In the genomic region with DNA sequence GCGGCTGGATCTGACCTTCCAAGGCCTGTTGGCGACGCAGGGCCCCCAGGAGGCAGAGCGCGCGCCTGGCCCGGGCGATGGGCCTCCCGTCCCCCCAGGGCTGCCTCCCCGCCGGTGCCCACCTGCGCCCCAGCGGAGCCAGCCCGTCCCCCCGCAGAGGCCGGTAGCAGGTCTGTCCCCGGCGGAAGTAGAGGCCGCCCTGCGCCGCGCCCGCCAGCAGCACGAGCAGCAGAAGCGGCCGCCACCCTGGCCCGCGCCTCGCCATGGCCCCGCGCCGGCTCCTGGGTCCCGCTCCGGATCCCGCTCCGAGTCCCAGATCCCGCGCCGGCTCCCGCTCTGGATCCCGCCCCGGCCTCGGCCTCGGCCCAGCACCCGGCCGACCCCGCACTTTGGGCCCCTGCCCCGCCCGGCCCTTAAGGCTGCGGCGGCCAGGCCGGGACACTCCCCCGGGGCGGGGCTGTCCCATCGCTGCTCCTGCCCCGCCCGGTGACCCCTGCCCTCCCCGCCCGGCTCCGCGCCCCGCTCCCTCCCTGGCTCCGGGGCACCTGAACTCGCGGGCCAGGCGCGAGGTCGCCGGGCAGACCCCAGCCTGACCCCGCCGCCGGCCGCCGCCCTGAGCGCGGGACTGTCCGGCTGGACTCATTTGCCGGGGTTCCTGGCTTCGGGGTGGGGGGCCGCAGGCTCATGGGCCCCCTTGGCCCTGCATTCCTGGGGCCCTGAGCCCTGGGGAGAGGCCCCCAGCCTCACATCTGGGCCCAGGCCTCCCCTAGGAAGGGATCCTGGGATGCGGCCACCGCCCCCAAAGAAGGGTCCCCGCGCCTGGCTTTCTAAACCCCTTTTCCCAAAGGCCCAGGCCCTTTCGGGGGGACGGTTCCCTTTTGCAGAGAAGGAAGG, we compare ENCODE assay signal across 8 cellular contexts. TPM values are rescaled to one million over a fixed set of nuclear protein-coding genes. Genes with fewer than 3 reads are reported as not detected.
DNase-seq lines count a peak whose midpoint lies in the region; ATAC-seq, FAIRE-seq and TF ChIP-seq lines count a peak whose summit lies in the region.

A gene (minus strand): TSS at position 391 of the 894 bp plus-strand sequence. CDS start 126 bp downstream, at position 265.

- peak within 1 kb of the TSS; percentile 66 to 73 for H3K4me3 ChIP-seq in kidney (ENCODE audit: low read length in 2 of 2)

- H3K4me3 Mint-ChIP-seq in T-helper 2 cell treated with Interferon-gamma antibody and Interleukin-4, amounts not matched to agents 5 μg/mL and 100 μg/mL, for 36 hours = peak within 1 kb of the TSS; percentile 90

- peak within 1 kb of the TSS; percentile 29 to 86 for H3K9ac ChIP-seq in kidney (ENCODE audit: low read length in 2 of 2)

- no peaks in the 10 kb centered on the region for H3K9me3 ChIP-seq in kidney (ENCODE audit: control insufficient read depth in 1 of 2, low read length in 2 of 2)

- no peaks in the 10 kb centered on the region for H3K9me3 Mint-ChIP-seq in T-helper 2 cell treated with Interferon-gamma antibody and Interleukin-4, amounts not matched to agents 5 μg/mL and 100 μg/mL, for 36 hours

- no peaks in the 10 kb centered on the region for H3K36me3 ChIP-seq in kidney (ENCODE audit: control insufficient read depth in 1 of 2, insufficient read depth in 2 of 2, low read length in 2 of 2)

- H3K27ac Mint-ChIP-seq in T-helper 2 cell treated with Interferon-gamma antibody and Interleukin-4, amounts not matched to agents 5 μg/mL and 100 μg/mL, for 36 hours = peak within 1 kb of the TSS; percentile 85

- intact Hi-C loops in kidney (cut with DNase I) = no loop called here

- H3K4me1 ChIP-seq in kidney (ENCODE audit: control insufficient read depth in 1 of 2, insufficient read depth in 1 of 2, low read depth in 1 of 2, low read length in 2 of 2) = peaks cover 14 to 18% of the 10 kb centered on the region in 2 donors

- H3K27me3 Mint-ChIP-seq in T-helper 2 cell treated with Interferon-gamma antibody and Interleukin-4, amounts not matched to agents 5 μg/mL and 100 μg/mL, for 36 hours (ENCODE audit: low read depth) = no peaks in the 10 kb centered on the region

- H3K27ac ChIP-seq in kidney (ENCODE audit: low read depth in 2 of 2, low read length in 2 of 2) = peak within 1 kb of the TSS; percentile 62 to 76

- DNase-seq in ELF-1 (ENCODE audit: low read depth, low spot score) = peak; percentile 63
- DNase-seq in T-helper 2 cell treated with Interferon-gamma antibody and Interleukin-4, amounts not matched to agents 5 μg/mL and 100 μg/mL, for 36 hours (ENCODE audit: low spot score) = peak; percentile 51
- DNase-seq in central memory CD4-positive, alpha-beta T cell = peak; percentile 33
- peak; percentile 88 for DNase-seq in kidney
- DNase-seq in stimulated activated CD4-positive, alpha-beta T cell treated with anti-CD3 and anti-CD28 coated beads, Interleukin-4, amount 100 ng/mL, for 1 hour = peak; percentile 55
- no peak for DNase-seq in NCI-H1417 treated with DMSO at 0.1 percent for 48 hours (lab: John Stamatoyannopoulos, UW)

- H3K4me1 Mint-ChIP-seq in T-helper 2 cell treated with Interferon-gamma antibody and Interleukin-4, amounts not matched to agents 5 μg/mL and 100 μg/mL, for 36 hours (ENCODE audit: low read depth) = peaks cover 45% of the 10 kb centered on the region

- ATAC-seq in HG02642 (IDR thresholded peaks at IDR 0.05; ENCODE audit: poor library complexity, unreplicated experiment) (peak; percentile 33), GM21526 (IDR thresholded peaks at IDR 0.05; ENCODE audit: low FRiP score, unreplicated experiment) (no peak)

- TF ChIP-seq CTCF in kidney (IDR thresholded peaks at IDR 0.05; ENCODE audit: borderline replicate concordance, extremely low read depth, insufficient read depth) = no peak

- H3K36me3 Mint-ChIP-seq in T-helper 2 cell treated with Interferon-gamma antibody and Interleukin-4, amounts not matched to agents 5 μg/mL and 100 μg/mL, for 36 hours (ENCODE audit: low read depth) = peaks cover 18% of the 10 kb centered on the region

- no peak for FAIRE-seq in kidney (lab: Jason Lieb, UNC)

RNA-seq across cellular contexts. Expression of the gene that starts here (rescaled TPM):
- total RNA-seq in kidney = 200 TPM
- polyA plus RNA-seq in kidney (ENCODE audit: insufficient read depth, low read depth, low replicate concordance) = 234 TPM
